In genomic region chr1:109769335-109770078, GRCh38 we compare ENCODE assay signal across 1 cellular context.
A peak's percentile ranks its signal among the peaks of the same experiment; 100 is the strongest.
TF ChIP-seq lines count a peak whose summit lies in the region.

No MANE protein-coding gene starts in this region.

TF ChIP-seq in HEK293, 187 proteins besides CTCF, POLR2A, EP300 and RAD21 (continued from another document):
- TF ChIP-seq ZFHX2 (tag by site-specific recombination; conservative IDR thresholded peaks at IDR 0.05) (peak; percentile 67), EGR2 (tag by site-specific recombination; IDR thresholded peaks at IDR 0.05; ENCODE audit: low read depth) (peak; percentile 92), ZIC2 (tag by site-specific recombination; IDR thresholded peaks at IDR 0.05) (peak; percentile 38; the same call in 1 of the 2 replicates), ZNF121 (tag by site-specific recombination; IDR thresholded peaks at IDR 0.05) (no peak), OSR2 (tag by site-specific recombination; IDR thresholded peaks at IDR 0.05) (0 out of 2 replicates have a peak, but pooled peaks have one; percentile 9), KLF17 (tag by site-specific recombination; IDR thresholded peaks at IDR 0.05) (no peak), ZNF530 (tag by site-specific recombination; IDR thresholded peaks at IDR 0.05; ENCODE audit: low read depth) (no peak)
TF ChIP-seq in HEK293: peak in this region for 6.
